Comparison of ENCODE assay signal across 8 cellular contexts in genomic region chr7:1536768-1537630, GRCh38. TPM values are rescaled to one million over a fixed set of nuclear protein-coding genes. Genes with fewer than 3 reads are reported as not detected.
A peak's percentile ranks its signal among the peaks of the same experiment; 100 is the strongest.
DNase-seq lines count a peak whose midpoint lies in the region; ATAC-seq and TF ChIP-seq lines count a peak whose summit lies in the region.

No MANE protein-coding gene starts in this region.

- DNase-seq in A673 (ENCODE audit: low spot score) (peak; percentile 95), colonic mucosa (peak; percentile 89), left colon (peak; percentile 87 to 92), stromal cell of bone marrow (ENCODE audit: low read depth) (peak; percentile 95), GDM1 (lab: John Stamatoyannopoulos, UW) (no peak)
- no peak for DNase-seq in activated CD8-positive, alpha-beta T cell treated with anti-CD3 and anti-CD28 coated beads for 36 hours
- DNase-seq in activated CD4-positive, CD25-positive, alpha-beta regulatory T cell treated with anti-CD3 and anti-CD28 coated beads, Interleukin-2, amount 50 U/mL, for 72 hours: no peak

- H3K27me3 Mint-ChIP-seq in activated CD8-positive, alpha-beta T cell treated with anti-CD3 and anti-CD28 coated beads for 36 hours: no peaks in the 10 kb centered on the region

- H3K4me3 Mint-ChIP-seq in activated CD8-positive, alpha-beta T cell treated with anti-CD3 and anti-CD28 coated beads for 36 hours: no peak overlapping the region

- POLR2A ChIA-PET in A673 (lab: Charles Lee; ENCODE audit: low non-redundant PET): interaction anchor here (0.6 kb wide), 1 partner anchor 70 kb away, joined by 9 read pairs; no protein-coding TSS in a partner anchor
- POLR2A ChIA-PET in activated CD8-positive, alpha-beta T cell treated with anti-CD3 and anti-CD28 coated beads for 36 hours (lab: Charles Lee): interaction anchor here (0.8 to 1.2 kb wide), 3 partner anchors 16 to 30 kb away, joined by 3 read pairs; no protein-coding TSS in a partner anchor

- TF ChIP-seq CTCF in A673 (conservative IDR thresholded peaks at IDR 0.05; ENCODE audit: low read depth, low read length): no peak
- no peak for TF ChIP-seq CTCF in colonic mucosa (IDR thresholded peaks at IDR 0.05)
- TF ChIP-seq CTCF in activated CD8-positive, alpha-beta T cell treated with anti-CD3 and anti-CD28 coated beads for 36 hours (IDR thresholded peaks at IDR 0.05): no peak

- peaks cover 14% of the 10 kb centered on the region for H3K36me3 Mint-ChIP-seq in activated CD8-positive, alpha-beta T cell treated with anti-CD3 and anti-CD28 coated beads for 36 hours (ENCODE audit: low read depth)

- no peaks in the 10 kb centered on the region for H3K27me3 ChIP-seq in A673 (replicated peaks; ENCODE audit: insufficient read depth, low read depth, low read length, poor library complexity)
- H3K27me3 ChIP-seq in HUES64 (ENCODE audit: insufficient read depth, low read length): no peaks in the 10 kb centered on the region
- H3K27me3 ChIP-seq in colonic mucosa: no peaks in the 10 kb centered on the region

- H3K9ac ChIP-seq in HUES64 (ENCODE audit: low read depth, low read length): peak overlapping the region; percentile 62
- peak overlapping the region; percentile 70 to 83 for H3K9ac ChIP-seq in colonic mucosa (ENCODE audit: low read depth in 2 of 2, low read length in 2 of 2)

- WGBS in HUES64: 35% methylated on average over 57 of the region's 57 CpGs

- no peaks in the 10 kb centered on the region for H3K9me3 Mint-ChIP-seq in activated CD8-positive, alpha-beta T cell treated with anti-CD3 and anti-CD28 coated beads for 36 hours

- intact Hi-C loops in A673 (cut with micrococcal nuclease; ENCODE audit: unreplicated experiment): no loop called here
- intact Hi-C loops in colonic mucosa (cut with DNase I): no loop called here
- intact Hi-C loops in left colon (cut with DNase I, micrococcal nuclease): no loop called here
- intact Hi-C loops in activated CD8-positive, alpha-beta T cell treated with anti-CD3 and anti-CD28 coated beads for 36 hours (cut with micrococcal nuclease): no loop called here

- H3K36me3 ChIP-seq in A673 (ENCODE audit: insufficient read depth, low read length, poor library complexity, severe bottlenecking) (peaks cover 4% of the 10 kb centered on the region), HUES64 (ENCODE audit: insufficient read depth, low read length) (peaks cover 25% of the 10 kb centered on the region), colonic mucosa (peaks cover 18% of the 10 kb centered on the region)

- H3K27ac Mint-ChIP-seq in activated CD8-positive, alpha-beta T cell treated with anti-CD3 and anti-CD28 coated beads for 36 hours: no peak overlapping the region

- H3K4me1 ChIP-seq in A673 (ENCODE audit: insufficient read depth, low read length, poor library complexity, severe bottlenecking): peaks cover 36% of the 10 kb centered on the region
- H3K4me1 ChIP-seq in HUES64 (ENCODE audit: insufficient read depth, low read length): peaks cover 34% of the 10 kb centered on the region
- peaks cover 22% of the 10 kb centered on the region for H3K4me1 ChIP-seq in colonic mucosa

- H3K4me3 ChIP-seq in A673 (ENCODE audit: low read depth, low read length, poor library complexity, severe bottlenecking) (peak overlapping the region; percentile 29), HUES64 (ENCODE audit: low read length) (peak overlapping the region; percentile 24; the same call in 1 of the 2 replicates), colonic mucosa (peak overlapping the region; percentile 23)

- peaks cover 22% of the 10 kb centered on the region for H3K4me1 Mint-ChIP-seq in activated CD8-positive, alpha-beta T cell treated with anti-CD3 and anti-CD28 coated beads for 36 hours (ENCODE audit: low read depth)

- peak overlapping the region; percentile 86 for H3K27ac ChIP-seq in A673 (ENCODE audit: low read depth, low read length, poor library complexity, severe bottlenecking)
- H3K27ac ChIP-seq in HUES64 (ENCODE audit: low read depth, low read length): peak overlapping the region; percentile 69
- H3K27ac ChIP-seq in colonic mucosa: peak overlapping the region; percentile 79

- CTCF ChIA-PET in A673 (lab: Charles Lee): no interaction called here
- CTCF ChIA-PET in activated CD8-positive, alpha-beta T cell treated with anti-CD3 and anti-CD28 coated beads for 36 hours (lab: Charles Lee): no interaction called here

- BruUV-seq in A673 (replicated peaks; lab: Mats Ljungman, UMichigan): no TSS peak

- H3K9me3 ChIP-seq in A673 (ENCODE audit: low read depth, low read length, poor library complexity, severe bottlenecking) (no peaks in the 10 kb centered on the region), HUES64 (ENCODE audit: insufficient read depth, low read depth, low read length) (no peaks in the 10 kb centered on the region), colonic mucosa (no peaks in the 10 kb centered on the region)

- ATAC-seq in left colon: peak; percentile 57
- ATAC-seq in activated CD8-positive, alpha-beta T cell treated with anti-CD3 and anti-CD28 coated beads for 36 hours: no peak

RNA-seq across cellular contexts. Expression of gene MAFK, which starts 6.5 kb away (rescaled TPM):
- total RNA-seq in A673 (2021) (14.6 and 16.7 TPM in 2 replicates), colonic mucosa (10 to 100 TPM; 30.7 to 42.4 TPM), left colon (10 to 100 TPM; 42.9 to 45.8 TPM)
- polyA plus RNA-seq in HUES64 (2013, experiment 1 of 2): 5.4 TPM
- 5.5 TPM for polyA plus RNA-seq in HUES64 (2013, experiment 2 of 2)
- total RNA-seq in activated CD8-positive, alpha-beta T cell treated with anti-CD3 and anti-CD28 coated beads for 36 hours: 10 to 100 TPM; 34.3 to 42.9 TPM

RNA-seq across cellular contexts. Expression of gene TMEM184A, which starts 19.0 kb away (rescaled TPM):
- total RNA-seq in A673 (2021) (not detected in 2 replicates), colonic mucosa (10 to 100 TPM; 35.8 to 54.3 TPM), left colon (10 to 100 TPM; 57.6 to 58.3 TPM)
- polyA plus RNA-seq in HUES64 (2013, experiment 1 of 2): 0.85 TPM
- 0.89 TPM for polyA plus RNA-seq in HUES64 (2013, experiment 2 of 2)
- not detected for total RNA-seq in activated CD8-positive, alpha-beta T cell treated with anti-CD3 and anti-CD28 coated beads for 36 hours

RNA-seq across cellular contexts. Expression of gene INTS1, which starts 32.8 kb away (rescaled TPM):
- total RNA-seq in A673 (2021) (129 and 141 TPM in 2 replicates), colonic mucosa (100 to 1,000 TPM in 1 of 2 donors, 10 to 100 TPM in 1; 61.0 to 141 TPM), left colon (10 to 100 TPM; 67.7 to 67.8 TPM)
- 52.0 TPM for polyA plus RNA-seq in HUES64 (2013, experiment 1 of 2)
- polyA plus RNA-seq in HUES64 (2013, experiment 2 of 2): 50.7 TPM
- 100 to 1,000 TPM; 100 to 103 TPM for total RNA-seq in activated CD8-positive, alpha-beta T cell treated with anti-CD3 and anti-CD28 coated beads for 36 hours

RNA-seq across cellular contexts. Expression of gene PSMG3, which starts 32.8 kb away (rescaled TPM):
- total RNA-seq in A673 (2021) (54.9 and 57.9 TPM in 2 replicates), colonic mucosa (10 to 100 TPM; 28.7 to 45.8 TPM), left colon (10 to 100 TPM; 29.3 to 35.0 TPM)
- 39.5 TPM for polyA plus RNA-seq in HUES64 (2013, experiment 1 of 2)
- 35.7 TPM for polyA plus RNA-seq in HUES64 (2013, experiment 2 of 2)
- 10 to 100 TPM; 38.9 to 41.5 TPM for total RNA-seq in activated CD8-positive, alpha-beta T cell treated with anti-CD3 and anti-CD28 coated beads for 36 hours

Comparison
In these comparisons a context has a peak if more than half of its experiments do, and no peak if none do; other contexts are left out.
1. DNase-seq: peak in A673 (single experiment), colonic mucosa (single experiment), left colon (2 of 2) and stromal cell of bone marrow (single experiment); none in GDM1 (single experiment), activated CD8-positive, alpha-beta T cell treated with anti-CD3 and anti-CD28 coated beads for 36 hours (single experiment) and activated CD4-positive, CD25-positive, alpha-beta regulatory T cell treated with anti-CD3 and anti-CD28 coated beads, Interleukin-2, amount 50 U/mL, for 72 hours (single experiment).
2. RNA of gene TMEM184A, which starts 19.0 kb away (total RNA-seq): 57.6 to 58.3 TPM in left colon and 35.8 to 54.3 TPM in colonic mucosa; not detected in activated CD8-positive, alpha-beta T cell treated with anti-CD3 and anti-CD28 coated beads for 36 hours and not detected in A673; every median in the first group is over 10 times any median in the second.
3. Peak in every context shown above with its lines, with median percentiles within 50 percentile points of each other: H3K27ac ChIP-seq and H3K4me3 ChIP-seq.